1 cellular context compared by ENCODE assay signal in the genomic region with DNA sequence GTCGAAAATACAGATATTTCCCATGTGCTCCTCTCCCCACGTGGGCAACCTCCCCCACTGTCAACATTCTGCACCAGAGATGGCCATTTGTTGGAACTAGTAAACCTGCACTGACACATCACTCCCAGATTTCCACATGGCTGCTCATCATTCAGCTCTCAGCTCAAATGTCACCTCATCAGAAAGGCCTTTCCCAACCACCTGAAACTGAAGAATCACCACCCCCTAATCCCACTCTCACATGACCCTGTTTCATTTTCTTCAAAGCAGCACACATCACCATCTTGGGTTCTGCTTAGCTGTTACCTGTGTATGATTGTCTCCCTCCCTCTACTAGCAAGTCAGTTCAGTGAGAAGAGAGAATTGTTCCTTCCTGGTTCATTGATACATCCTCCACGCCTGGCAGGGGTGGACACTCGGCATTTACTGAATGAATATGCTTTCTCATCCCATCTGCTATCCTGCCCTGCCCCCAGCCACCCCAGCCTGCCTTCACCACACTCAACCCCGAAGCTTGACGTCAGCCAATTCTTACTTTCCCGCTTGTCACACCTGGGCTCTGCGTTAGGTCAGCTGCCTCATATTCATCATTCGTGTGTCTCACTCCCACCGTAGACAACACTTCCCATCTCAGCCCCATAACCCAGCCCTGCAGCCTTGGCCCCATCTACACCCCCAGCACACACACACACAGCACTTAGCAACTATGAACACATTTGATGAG.
TF ChIP-seq lines count a peak whose summit lies in the region.

No MANE protein-coding gene starts in this region.

TF ChIP-seq in WTC11, 78 proteins besides CTCF, POLR2A, EP300 and RAD21 (continued from another document):
- TF ChIP-seq, protein P1, sequence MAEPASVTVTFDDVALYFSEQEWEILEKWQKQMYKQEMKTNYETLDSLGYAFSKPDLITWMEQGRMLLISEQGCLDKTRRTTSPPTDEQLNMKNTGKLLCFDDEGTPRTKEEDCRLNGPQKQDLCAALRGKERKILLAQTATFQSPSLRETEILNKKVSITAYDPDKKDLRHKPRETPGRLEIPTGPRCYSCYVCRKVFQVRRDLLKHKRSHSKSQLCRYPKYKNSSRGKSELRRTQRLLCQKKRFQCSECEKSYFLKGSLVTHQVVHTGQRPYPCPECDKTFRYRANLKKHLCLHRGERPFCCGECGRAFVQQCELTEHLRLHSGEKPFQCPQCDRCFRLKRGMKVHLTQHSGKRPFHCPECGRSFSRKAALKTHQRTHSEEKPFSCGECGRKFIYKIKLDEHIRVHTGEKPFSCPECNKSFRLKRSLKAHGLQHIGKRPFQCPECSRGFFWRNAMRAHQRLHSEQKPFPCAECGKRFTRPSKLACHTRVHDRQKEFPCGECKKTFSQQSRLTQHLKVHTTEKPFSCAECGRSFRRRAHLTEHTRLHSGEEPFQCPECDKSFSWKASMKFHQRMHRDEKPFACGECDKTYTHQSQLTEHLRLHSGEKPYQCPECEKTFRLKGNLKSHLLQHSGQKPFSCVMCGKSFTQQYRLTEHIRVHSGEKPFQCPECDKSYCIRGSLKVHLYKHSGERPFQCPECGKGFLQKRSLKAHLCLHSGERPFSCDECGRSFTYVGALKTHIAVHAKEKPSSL (CRISPR knock-in tag; conservative IDR thresholded peaks at IDR 0.05), result no peak
- TF ChIP-seq, protein P2, sequence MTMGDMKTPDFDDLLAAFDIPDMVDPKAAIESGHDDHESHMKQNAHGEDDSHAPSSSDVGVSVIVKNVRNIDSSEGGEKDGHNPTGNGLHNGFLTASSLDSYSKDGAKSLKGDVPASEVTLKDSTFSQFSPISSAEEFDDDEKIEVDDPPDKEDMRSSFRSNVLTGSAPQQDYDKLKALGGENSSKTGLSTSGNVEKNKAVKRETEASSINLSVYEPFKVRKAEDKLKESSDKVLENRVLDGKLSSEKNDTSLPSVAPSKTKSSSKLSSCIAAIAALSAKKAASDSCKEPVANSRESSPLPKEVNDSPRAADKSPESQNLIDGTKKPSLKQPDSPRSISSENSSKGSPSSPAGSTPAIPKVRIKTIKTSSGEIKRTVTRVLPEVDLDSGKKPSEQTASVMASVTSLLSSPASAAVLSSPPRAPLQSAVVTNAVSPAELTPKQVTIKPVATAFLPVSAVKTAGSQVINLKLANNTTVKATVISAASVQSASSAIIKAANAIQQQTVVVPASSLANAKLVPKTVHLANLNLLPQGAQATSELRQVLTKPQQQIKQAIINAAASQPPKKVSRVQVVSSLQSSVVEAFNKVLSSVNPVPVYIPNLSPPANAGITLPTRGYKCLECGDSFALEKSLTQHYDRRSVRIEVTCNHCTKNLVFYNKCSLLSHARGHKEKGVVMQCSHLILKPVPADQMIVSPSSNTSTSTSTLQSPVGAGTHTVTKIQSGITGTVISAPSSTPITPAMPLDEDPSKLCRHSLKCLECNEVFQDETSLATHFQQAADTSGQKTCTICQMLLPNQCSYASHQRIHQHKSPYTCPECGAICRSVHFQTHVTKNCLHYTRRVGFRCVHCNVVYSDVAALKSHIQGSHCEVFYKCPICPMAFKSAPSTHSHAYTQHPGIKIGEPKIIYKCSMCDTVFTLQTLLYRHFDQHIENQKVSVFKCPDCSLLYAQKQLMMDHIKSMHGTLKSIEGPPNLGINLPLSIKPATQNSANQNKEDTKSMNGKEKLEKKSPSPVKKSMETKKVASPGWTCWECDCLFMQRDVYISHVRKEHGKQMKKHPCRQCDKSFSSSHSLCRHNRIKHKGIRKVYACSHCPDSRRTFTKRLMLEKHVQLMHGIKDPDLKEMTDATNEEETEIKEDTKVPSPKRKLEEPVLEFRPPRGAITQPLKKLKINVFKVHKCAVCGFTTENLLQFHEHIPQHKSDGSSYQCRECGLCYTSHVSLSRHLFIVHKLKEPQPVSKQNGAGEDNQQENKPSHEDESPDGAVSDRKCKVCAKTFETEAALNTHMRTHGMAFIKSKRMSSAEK (CRISPR knock-in tag; IDR thresholded peaks at IDR 0.05; ENCODE audit: borderline replicate concordance), result no peak
- TF ChIP-seq, protein P3, sequence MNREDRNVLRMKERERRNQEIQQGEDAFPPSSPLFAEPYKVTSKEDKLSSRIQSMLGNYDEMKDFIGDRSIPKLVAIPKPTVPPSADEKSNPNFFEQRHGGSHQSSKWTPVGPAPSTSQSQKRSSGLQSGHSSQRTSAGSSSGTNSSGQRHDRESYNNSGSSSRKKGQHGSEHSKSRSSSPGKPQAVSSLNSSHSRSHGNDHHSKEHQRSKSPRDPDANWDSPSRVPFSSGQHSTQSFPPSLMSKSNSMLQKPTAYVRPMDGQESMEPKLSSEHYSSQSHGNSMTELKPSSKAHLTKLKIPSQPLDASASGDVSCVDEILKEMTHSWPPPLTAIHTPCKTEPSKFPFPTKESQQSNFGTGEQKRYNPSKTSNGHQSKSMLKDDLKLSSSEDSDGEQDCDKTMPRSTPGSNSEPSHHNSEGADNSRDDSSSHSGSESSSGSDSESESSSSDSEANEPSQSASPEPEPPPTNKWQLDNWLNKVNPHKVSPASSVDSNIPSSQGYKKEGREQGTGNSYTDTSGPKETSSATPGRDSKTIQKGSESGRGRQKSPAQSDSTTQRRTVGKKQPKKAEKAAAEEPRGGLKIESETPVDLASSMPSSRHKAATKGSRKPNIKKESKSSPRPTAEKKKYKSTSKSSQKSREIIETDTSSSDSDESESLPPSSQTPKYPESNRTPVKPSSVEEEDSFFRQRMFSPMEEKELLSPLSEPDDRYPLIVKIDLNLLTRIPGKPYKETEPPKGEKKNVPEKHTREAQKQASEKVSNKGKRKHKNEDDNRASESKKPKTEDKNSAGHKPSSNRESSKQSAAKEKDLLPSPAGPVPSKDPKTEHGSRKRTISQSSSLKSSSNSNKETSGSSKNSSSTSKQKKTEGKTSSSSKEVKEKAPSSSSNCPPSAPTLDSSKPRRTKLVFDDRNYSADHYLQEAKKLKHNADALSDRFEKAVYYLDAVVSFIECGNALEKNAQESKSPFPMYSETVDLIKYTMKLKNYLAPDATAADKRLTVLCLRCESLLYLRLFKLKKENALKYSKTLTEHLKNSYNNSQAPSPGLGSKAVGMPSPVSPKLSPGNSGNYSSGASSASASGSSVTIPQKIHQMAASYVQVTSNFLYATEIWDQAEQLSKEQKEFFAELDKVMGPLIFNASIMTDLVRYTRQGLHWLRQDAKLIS (CRISPR knock-in tag; IDR thresholded peaks at IDR 0.05; ENCODE audit: borderline replicate concordance), result no peak
- TF ChIP-seq JUN (CRISPR knock-in tag; IDR thresholded peaks at IDR 0.05) (no peak), ZBTB21 (CRISPR knock-in tag; IDR thresholded peaks at IDR 0.05; ENCODE audit: borderline replicate concordance) (no peak), NFE2L1 (CRISPR knock-in tag; IDR thresholded peaks at IDR 0.05) (no peak), RELA (CRISPR knock-in tag; IDR thresholded peaks at IDR 0.05; ENCODE audit: borderline replicate concordance) (no peak), IRF2 (CRISPR knock-in tag; IDR thresholded peaks at IDR 0.05; ENCODE audit: borderline replicate concordance, low read depth) (no peak), ZNF219 (CRISPR knock-in tag; IDR thresholded peaks at IDR 0.05; ENCODE audit: borderline replicate concordance) (no peak), RORB (CRISPR knock-in tag; IDR thresholded peaks at IDR 0.05) (no peak), SOX15 (CRISPR knock-in tag; IDR thresholded peaks at IDR 0.05) (no peak), ESRRA (CRISPR knock-in tag; IDR thresholded peaks at IDR 0.05; ENCODE audit: borderline replicate concordance) (no peak)
- TF ChIP-seq, protein P4, sequence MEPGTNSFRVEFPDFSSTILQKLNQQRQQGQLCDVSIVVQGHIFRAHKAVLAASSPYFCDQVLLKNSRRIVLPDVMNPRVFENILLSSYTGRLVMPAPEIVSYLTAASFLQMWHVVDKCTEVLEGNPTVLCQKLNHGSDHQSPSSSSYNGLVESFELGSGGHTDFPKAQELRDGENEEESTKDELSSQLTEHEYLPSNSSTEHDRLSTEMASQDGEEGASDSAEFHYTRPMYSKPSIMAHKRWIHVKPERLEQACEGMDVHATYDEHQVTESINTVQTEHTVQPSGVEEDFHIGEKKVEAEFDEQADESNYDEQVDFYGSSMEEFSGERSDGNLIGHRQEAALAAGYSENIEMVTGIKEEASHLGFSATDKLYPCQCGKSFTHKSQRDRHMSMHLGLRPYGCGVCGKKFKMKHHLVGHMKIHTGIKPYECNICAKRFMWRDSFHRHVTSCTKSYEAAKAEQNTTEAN (CRISPR knock-in tag; IDR thresholded peaks at IDR 0.05), result no peak
- TF ChIP-seq, protein P5, sequence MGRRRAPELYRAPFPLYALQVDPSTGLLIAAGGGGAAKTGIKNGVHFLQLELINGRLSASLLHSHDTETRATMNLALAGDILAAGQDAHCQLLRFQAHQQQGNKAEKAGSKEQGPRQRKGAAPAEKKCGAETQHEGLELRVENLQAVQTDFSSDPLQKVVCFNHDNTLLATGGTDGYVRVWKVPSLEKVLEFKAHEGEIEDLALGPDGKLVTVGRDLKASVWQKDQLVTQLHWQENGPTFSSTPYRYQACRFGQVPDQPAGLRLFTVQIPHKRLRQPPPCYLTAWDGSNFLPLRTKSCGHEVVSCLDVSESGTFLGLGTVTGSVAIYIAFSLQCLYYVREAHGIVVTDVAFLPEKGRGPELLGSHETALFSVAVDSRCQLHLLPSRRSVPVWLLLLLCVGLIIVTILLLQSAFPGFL (CRISPR knock-in tag; IDR thresholded peaks at IDR 0.05; ENCODE audit: borderline replicate concordance), result no peak
- TF ChIP-seq, protein P6, sequence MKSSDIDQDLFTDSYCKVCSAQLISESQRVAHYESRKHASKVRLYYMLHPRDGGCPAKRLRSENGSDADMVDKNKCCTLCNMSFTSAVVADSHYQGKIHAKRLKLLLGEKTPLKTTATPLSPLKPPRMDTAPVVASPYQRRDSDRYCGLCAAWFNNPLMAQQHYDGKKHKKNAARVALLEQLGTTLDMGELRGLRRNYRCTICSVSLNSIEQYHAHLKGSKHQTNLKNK (CRISPR knock-in tag; IDR thresholded peaks at IDR 0.05), result no peak
TF ChIP-seq in WTC11: peak in this region for 0.
